In genomic region chr22:50269573-50270301, GRCh38 we compare ENCODE assay signal across 7 cellular contexts. TPM values are rescaled to one million over a fixed set of nuclear protein-coding genes. Genes with fewer than 3 reads are reported as not detected.
A peak's percentile ranks its signal among the peaks of the same experiment; 100 is the strongest.
DNase-seq lines count a peak whose midpoint lies in the region; ATAC-seq and TF ChIP-seq lines count a peak whose summit lies in the region.
"Had no signal": no experiment of that assay in that cellular context is flagged by ENCODE, and none has a peak within 500 bp of the region (broad histone marks: within the 10 kb centered on the region; RNA-seq: fewer than 3 reads in every experiment).

No MANE protein-coding gene starts in this region.

- peaks cover 41 to 66% (median 46%) of the 10 kb centered on the region in 3 donors for H3K4me1 ChIP-seq in esophagus squamous epithelium

- H3K36me3 ChIP-seq in esophagus squamous epithelium: peaks cover 0 to 11% (median 0%) of the 10 kb centered on the region in 3 donors

- peak overlapping the region; percentile 55 to 84 (median 76) for H3K27ac ChIP-seq in esophagus squamous epithelium

- 12% methylated on average over 10 of the region's 56 CpGs; no CpG with 5 or more reads in 1 of the 2 donors for WGBS in esophagus squamous epithelium, 2 donors

- H3K27me3 ChIP-seq in esophagus squamous epithelium: peaks cover 0 to 17% (median 0%) of the 10 kb centered on the region in 4 donors
- H3K27me3 ChIP-seq: body of pancreas had no signal

- no peak for TF ChIP-seq CTCF in esophagus squamous epithelium (IDR thresholded peaks at IDR 0.05)

- intact Hi-C loops in esophagus squamous epithelium (cut with DNase I): no loop called here

- DNase-seq in T-helper 9 cell (peak; percentile 17), esophagus squamous epithelium (lab: John Stamatoyannopoulos, UW) (no peak), Ammon's horn (ENCODE audit: low spot score) (no peak)
- peak; percentile 41 for DNase-seq in stimulated activated CD4-positive, alpha-beta T cell treated with anti-CD3 and anti-CD28 coated beads, Interleukin-4, amount 100 ng/mL, for 24 hours

- TF ChIP-seq POLR2A in esophagus squamous epithelium (IDR thresholded peaks at IDR 0.05): no peak

- peak overlapping the region; percentile 37 to 74 (median 58) for H3K4me3 ChIP-seq in esophagus squamous epithelium

- no peaks in the 10 kb centered on the region for H3K9me3 ChIP-seq in esophagus squamous epithelium
- H3K9me3 ChIP-seq: body of pancreas had no signal

- ATAC-seq in GM21723 (IDR thresholded peaks at IDR 0.05; ENCODE audit: unreplicated experiment): peak; percentile 26
- ATAC-seq in GM19467 (IDR thresholded peaks at IDR 0.05; ENCODE audit: unreplicated experiment): no peak

RNA-seq across cellular contexts. Expression of gene MAPK11, which starts 0.4 kb away (rescaled TPM):
- 1 to 10 TPM; 2.4 to 5.7 (median 3.5) TPM for total RNA-seq in esophagus squamous epithelium

RNA-seq across cellular contexts. Expression of gene MAPK12, which starts 8.3 kb away (rescaled TPM):
- total RNA-seq in esophagus squamous epithelium: 1 to 10 TPM in 3 of 4 donors, under 1 TPM in 1; 0.19 to 6.9 (median 2.3) TPM

RNA-seq across cellular contexts. Expression of gene HDAC10, which starts 18.7 kb away (rescaled TPM):
- 10 to 100 TPM; 18.2 to 46.3 (median 35.6) TPM for total RNA-seq in esophagus squamous epithelium

RNA-seq across cellular contexts. Expression of gene TUBGCP6, which starts 24.9 kb away (rescaled TPM):
- 10 to 100 TPM; 20.3 to 44.3 (median 32.2) TPM for total RNA-seq in esophagus squamous epithelium

RNA-seq across cellular contexts. Expression of gene PLXNB2, which starts 37.7 kb away (rescaled TPM):
- 100 to 1,000 TPM in 3 of 4 donors, 10 to 100 TPM in 1; 80.9 to 231 (median 129) TPM for total RNA-seq in esophagus squamous epithelium

Comparison
In these comparisons a context has a peak if more than half of its experiments do, and no peak if none do; other contexts are left out.
1. DNase-seq: peak in T-helper 9 cell (single experiment) and stimulated activated CD4-positive, alpha-beta T cell treated with anti-CD3 and anti-CD28 coated beads, Interleukin-4, amount 100 ng/mL, for 24 hours (single experiment); none in esophagus squamous epithelium (single experiment) and Ammon's horn (single experiment).